10 cellular contexts compared by ENCODE assay signal in genomic region chr17:2238432-2239169, GRCh38.
DNase-seq lines count a peak whose midpoint lies in the region; ATAC-seq and TF ChIP-seq lines count a peak whose summit lies in the region.
"Had no signal": no experiment of that assay in that cellular context is flagged by ENCODE, and none has a peak within 500 bp of the region (broad histone marks: within the 10 kb centered on the region; RNA-seq: fewer than 3 reads in every experiment).

No MANE protein-coding gene starts in this region.

- intact Hi-C loops in activated T-helper 2 cell treated with anti-CD3 and anti-CD28 coated beads, Interferon-gamma antibody, Interleukin-2, Interleukin-4, amounts not matched to agents 10 μg/mL and 5 μg/mL and 100 μg/mL, durations not matched to agents 14 hours and 24 hours and 36 hours (cut with micrococcal nuclease) = loop anchor here (2.0 kb wide), 1 partner anchor 44 kb away; no protein-coding TSS in a partner anchor
- intact Hi-C loops in mucosa of descending colon (cut with DNase I, micrococcal nuclease) = no loop called here
- intact Hi-C loops in naive thymus-derived CD4-positive, alpha-beta T cell (cut with micrococcal nuclease) = no loop called here

- no peaks in the 10 kb centered on the region for H3K9me3 Mint-ChIP-seq in activated T-helper 2 cell treated with anti-CD3 and anti-CD28 coated beads, Interferon-gamma antibody, Interleukin-2, Interleukin-4, amounts not matched to agents 10 μg/mL and 5 μg/mL and 100 μg/mL, durations not matched to agents 14 hours and 24 hours and 36 hours
- H3K9me3 Mint-ChIP-seq in naive thymus-derived CD4-positive, alpha-beta T cell = no peaks in the 10 kb centered on the region

- H3F3A ChIP-seq in DOHH2 (ENCODE audit: control insufficient read depth, insufficient read depth) = peaks cover 22% of the 10 kb centered on the region

- H3K4me1 Mint-ChIP-seq in activated T-helper 2 cell treated with anti-CD3 and anti-CD28 coated beads, Interferon-gamma antibody, Interleukin-2, Interleukin-4, amounts not matched to agents 10 μg/mL and 5 μg/mL and 100 μg/mL, durations not matched to agents 14 hours and 24 hours and 36 hours (ENCODE audit: low read depth) = peaks cover 58% of the 10 kb centered on the region
- peaks cover 0 to 64% (median 12%) of the 10 kb centered on the region in 7 donors for H3K4me1 Mint-ChIP-seq in naive thymus-derived CD4-positive, alpha-beta T cell

- no peaks in the 10 kb centered on the region for H3K79me2 ChIP-seq in DOHH2 (ENCODE audit: control insufficient read depth, low read length)

- H3K27ac Mint-ChIP-seq in activated T-helper 2 cell treated with anti-CD3 and anti-CD28 coated beads, Interferon-gamma antibody, Interleukin-2, Interleukin-4, amounts not matched to agents 10 μg/mL and 5 μg/mL and 100 μg/mL, durations not matched to agents 14 hours and 24 hours and 36 hours = peak overlapping the region; percentile 73
- H3K27ac Mint-ChIP-seq in naive thymus-derived CD4-positive, alpha-beta T cell = peak overlapping the region in 3 of 9 donors; percentile 8 to 79 (median 34)

- H3K9me3 ChIP-seq in DOHH2 (ENCODE audit: control insufficient read depth, insufficient read depth, low read length) (no peaks in the 10 kb centered on the region), mucosa of descending colon (no peaks in the 10 kb centered on the region), SJCRH30 (replicated peaks) (no peaks in the 10 kb centered on the region)
- no peaks in the 10 kb centered on the region for H3K9me3 ChIP-seq in naive thymus-derived CD4-positive, alpha-beta T cell (ENCODE audit: control insufficient read depth in 2 of 3, low read length in 3 of 3)

- H3K9me2 ChIP-seq in DOHH2 (replicated peaks; ENCODE audit: control insufficient read depth, low read length) = no peaks in the 10 kb centered on the region

- H3K4me1 ChIP-seq in DOHH2 (ENCODE audit: control insufficient read depth, low read length) (peaks cover 46% of the 10 kb centered on the region), mucosa of descending colon (ENCODE audit: low read depth) (peaks cover 3% of the 10 kb centered on the region), SJCRH30 (no peaks in the 10 kb centered on the region)
- no peaks in the 10 kb centered on the region for H3K4me1 ChIP-seq in naive thymus-derived CD4-positive, alpha-beta T cell (ENCODE audit: control insufficient read depth in 2 of 2, insufficient read depth in 2 of 2, low read length in 2 of 2)

- CTCF ChIA-PET in naive thymus-derived CD4-positive, alpha-beta T cell (lab: Charles Lee) = no interaction called here

- in situ Hi-C loops in ACHN (cut with HindIII; ENCODE audit: low pct_ligation_motif_present, low pct_unique_long_range_greater_than_20kb, low sequenced_read_pairs) = no loop called here

- no peak overlapping the region for H3K4me3 Mint-ChIP-seq in activated T-helper 2 cell treated with anti-CD3 and anti-CD28 coated beads, Interferon-gamma antibody, Interleukin-2, Interleukin-4, amounts not matched to agents 10 μg/mL and 5 μg/mL and 100 μg/mL, durations not matched to agents 14 hours and 24 hours and 36 hours (ENCODE audit: low read depth)
- H3K4me3 Mint-ChIP-seq in naive thymus-derived CD4-positive, alpha-beta T cell = peak overlapping the region in 1 of 10 donors; percentile 72

- H3K4me3 ChIP-seq in DOHH2 (ENCODE audit: low read length) (peak overlapping the region; percentile 48), mucosa of descending colon (no peak overlapping the region), SJCRH30 (no peak overlapping the region)
- no peak overlapping the region for H3K4me3 ChIP-seq in naive thymus-derived CD4-positive, alpha-beta T cell (ENCODE audit: low read length)

- H3K27me3 ChIP-seq in DOHH2 (ENCODE audit: control insufficient read depth, low read length) = no peaks in the 10 kb centered on the region
- no peaks in the 10 kb centered on the region for H3K27me3 ChIP-seq in SJCRH30
- H3K27me3 ChIP-seq in naive thymus-derived CD4-positive, alpha-beta T cell (ENCODE audit: control insufficient read depth in 2 of 2, insufficient read depth in 2 of 2, low read length in 2 of 2) = no peaks in the 10 kb centered on the region

- peak; percentile 46 for ATAC-seq in GM21515 (IDR thresholded peaks at IDR 0.05; ENCODE audit: unreplicated experiment)
- ATAC-seq in mucosa of descending colon = peak; percentile 26
- no peak for ATAC-seq in naive thymus-derived CD4-positive, alpha-beta T cell

- H3K27ac ChIP-seq in DOHH2 (ENCODE audit: low read depth, low read length) = peak overlapping the region; percentile 52
- no peak overlapping the region for H3K27ac ChIP-seq in SJCRH30
- no peak overlapping the region for H3K27ac ChIP-seq in naive thymus-derived CD4-positive, alpha-beta T cell (ENCODE audit: low read depth, low read length)

- no peaks in the 10 kb centered on the region for H3K27me3 Mint-ChIP-seq in activated T-helper 2 cell treated with anti-CD3 and anti-CD28 coated beads, Interferon-gamma antibody, Interleukin-2, Interleukin-4, amounts not matched to agents 10 μg/mL and 5 μg/mL and 100 μg/mL, durations not matched to agents 14 hours and 24 hours and 36 hours (ENCODE audit: low read depth)
- H3K27me3 Mint-ChIP-seq in naive thymus-derived CD4-positive, alpha-beta T cell = no peaks in the 10 kb centered on the region

- POLR2A ChIA-PET in naive thymus-derived CD4-positive, alpha-beta T cell (lab: Charles Lee) = no interaction called here

- peak overlapping the region; percentile 75 for H3K4me2 ChIP-seq in DOHH2 (ENCODE audit: low read length)

- DNase-seq in activated T-helper 2 cell treated with anti-CD3 and anti-CD28 coated beads, Interferon-gamma antibody, Interleukin-2, Interleukin-4, amounts not matched to agents 10 μg/mL and 5 μg/mL and 100 μg/mL, durations not matched to agents 14 hours and 24 hours and 36 hours (ENCODE audit: low spot score) = no peak
- DNase-seq in mucosa of descending colon (no peak), SJCRH30 (no peak), ACHN (no peak), ecto neural progenitor cell (ENCODE audit: low spot score) (no peak)
- no peak for DNase-seq in naive thymus-derived CD4-positive, alpha-beta T cell
- DNase-seq: NCI-H524; stimulated activated CD4-positive, alpha-beta T cell treated with anti-CD3 and anti-CD28 coated beads, Interleukin-1b, Interleukin-23, amount 100 ng/mL, for 48 hours had no signal

- H3K36me3 Mint-ChIP-seq in activated T-helper 2 cell treated with anti-CD3 and anti-CD28 coated beads, Interferon-gamma antibody, Interleukin-2, Interleukin-4, amounts not matched to agents 10 μg/mL and 5 μg/mL and 100 μg/mL, durations not matched to agents 14 hours and 24 hours and 36 hours (ENCODE audit: low read depth) = peaks cover 65% of the 10 kb centered on the region
- H3K36me3 Mint-ChIP-seq in naive thymus-derived CD4-positive, alpha-beta T cell = peaks cover 6 to 52% (median 35%) of the 10 kb centered on the region in 5 donors

- H3K36me3 ChIP-seq in DOHH2 (ENCODE audit: control insufficient read depth, low read length) = peaks cover 48% of the 10 kb centered on the region
- H3K36me3 ChIP-seq in mucosa of descending colon (ENCODE audit: low read depth) = no peaks in the 10 kb centered on the region
- no peaks in the 10 kb centered on the region; the same call in 1 of the 2 replicates for H3K36me3 ChIP-seq in SJCRH30
- peaks cover 0 to 58% (median 5%) of the 10 kb centered on the region in 3 experiments for H3K36me3 ChIP-seq in naive thymus-derived CD4-positive, alpha-beta T cell (ENCODE audit: control insufficient read depth in 2 of 3, insufficient read depth in 3 of 3, low read length in 3 of 3)

- TF ChIP-seq CTCF in DOHH2 (IDR thresholded peaks at IDR 0.05; ENCODE audit: low read depth, low read length, poor library complexity, severe bottlenecking) (no peak), mucosa of descending colon (IDR thresholded peaks at IDR 0.05) (no peak)

- H4K20me1 ChIP-seq in DOHH2 (ENCODE audit: control insufficient read depth, insufficient read depth, low read depth, low read length) = no peaks in the 10 kb centered on the region
